In the genomic region with DNA sequence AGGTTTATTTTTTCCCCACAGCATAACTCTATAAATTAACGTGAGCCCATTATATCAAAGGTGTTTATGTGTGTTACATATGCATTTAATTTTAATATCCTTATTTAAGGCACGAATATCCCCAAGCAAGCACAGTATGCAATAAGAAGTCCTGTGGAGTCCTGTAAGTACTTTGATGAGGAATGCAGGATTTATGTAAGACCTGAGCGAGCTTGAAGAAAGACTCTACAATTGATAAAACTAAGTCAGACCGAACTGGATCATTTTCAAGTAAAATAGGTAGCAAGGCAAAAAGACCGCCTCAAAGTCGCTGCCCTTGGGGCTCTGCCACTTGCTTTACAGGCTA, we compare ENCODE assay signal across 2 cellular contexts.
TF ChIP-seq lines count a peak whose summit lies in the region.

No MANE protein-coding gene starts in this region.

TF ChIP-seq in HepG2, 621 proteins besides CTCF, POLR2A, EP300 and RAD21:
- 0 out of 2 replicates have a peak, but pooled peaks have one; percentile 80 for TF ChIP-seq THYN1 (CRISPR knock-in tag; IDR thresholded peaks at IDR 0.05; ENCODE audit: borderline replicate concordance, low read depth)
- TF ChIP-seq ZSCAN30 (CRISPR knock-in tag; IDR thresholded peaks at IDR 0.05) = no peak
- TF ChIP-seq ATF1 (CRISPR knock-in tag; IDR thresholded peaks at IDR 0.05) = peak; percentile 48; the same call in 1 of the 2 replicates
- no peak for TF ChIP-seq NFE2L2 (IDR thresholded peaks at IDR 0.05; ENCODE audit: low read length)
- TF ChIP-seq, protein P1, sequence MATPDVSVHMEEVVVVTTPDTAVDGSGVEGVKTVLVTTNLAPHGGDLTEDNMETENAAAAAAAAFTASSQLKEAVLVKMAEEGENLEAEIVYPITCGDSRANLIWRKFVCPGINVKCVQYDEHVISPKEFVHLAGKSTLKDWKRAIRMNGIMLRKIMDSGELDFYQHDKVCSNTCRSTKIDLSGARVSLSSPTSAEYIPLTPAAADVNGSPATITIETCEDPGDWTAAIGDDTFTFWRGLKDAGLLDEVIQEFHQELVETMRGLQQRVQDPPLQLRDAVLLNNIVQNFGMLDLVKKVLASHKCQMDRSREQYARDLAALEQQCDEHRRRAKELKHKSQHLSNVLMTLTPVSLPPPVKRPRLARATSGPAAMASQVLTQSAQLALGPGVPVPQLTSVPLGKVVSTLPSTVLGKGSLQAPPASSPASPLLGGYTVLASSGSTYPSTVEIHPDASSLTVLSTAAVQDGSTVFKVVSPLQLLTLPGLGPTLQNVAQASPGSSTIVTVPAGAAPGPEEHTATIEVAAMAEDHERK (CRISPR knock-in tag; IDR thresholded peaks at IDR 0.05; ENCODE audit: low read depth) = 0 out of 2 replicates have a peak, but pooled peaks have one; percentile 34
- no peak for TF ChIP-seq SATB2 (CRISPR knock-in tag; IDR thresholded peaks at IDR 0.05)

TF ChIP-seq in GM12891, 5 proteins besides CTCF, POLR2A, EP300 and RAD21:
- TF ChIP-seq POLR2AphosphoS5 (IDR thresholded peaks at IDR 0.05; ENCODE audit: low read depth, low read length) = no peak
- no peak for TF ChIP-seq PAX5 (IDR thresholded peaks at IDR 0.05; ENCODE audit: insufficient read depth, low read length, severe bottlenecking)
- TF ChIP-seq POU2F2 (IDR thresholded peaks at IDR 0.05; ENCODE audit: low read depth, low read length) = no peak
- no peak for TF ChIP-seq SPI1 (IDR thresholded peaks at IDR 0.05; ENCODE audit: low read depth, low read length)
- no peak for TF ChIP-seq TAF1 (IDR thresholded peaks at IDR 0.05; ENCODE audit: low read depth, low read length)
